ENCODE assay signal across 28 cellular contexts in the genomic region with DNA sequence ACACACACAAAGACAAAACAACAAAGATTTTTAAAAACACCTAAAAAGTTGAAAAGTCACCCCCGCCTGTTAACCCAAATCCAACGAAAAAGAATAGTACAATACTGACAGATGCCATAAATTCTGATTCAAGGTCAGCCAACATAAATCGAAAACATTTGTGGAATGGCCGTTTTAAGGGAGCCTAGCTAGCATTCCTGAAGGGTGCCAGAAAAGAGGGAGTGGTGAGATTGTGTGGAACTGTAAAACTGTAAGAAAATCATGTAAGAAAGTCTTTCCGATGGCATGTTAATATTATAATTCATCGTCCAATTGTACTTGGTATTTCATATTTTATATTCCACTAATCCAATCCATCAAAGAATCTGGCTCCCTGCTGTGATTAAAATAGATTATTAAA.
"Had no signal": no experiment of that assay in that cellular context is flagged by ENCODE, and none has a peak within 500 bp of the region (broad histone marks: within the 10 kb centered on the region; RNA-seq: fewer than 3 reads in every experiment).

No MANE protein-coding gene starts in this region.

- H3K27me3 ChIP-seq: body of pancreas, cardiac muscle cell, colonic mucosa, left lung, ovary, sigmoid colon, upper lobe of right lung had no signal

- H3K27ac ChIP-seq: body of pancreas, cardiac muscle cell, colonic mucosa, left lung, lower lobe of right lung, ovary, sigmoid colon, upper lobe of right lung had no signal

- H3K9me3 ChIP-seq: colonic mucosa, left lung, lower lobe of right lung, ovary, sigmoid colon, upper lobe of right lung had no signal

- H3K4me3 ChIP-seq: body of pancreas, cardiac muscle cell, colonic mucosa, left lung, lower lobe of right lung, ovary, sigmoid colon, smooth muscle cell, upper lobe of right lung had no signal

- H3K36me3 ChIP-seq: cardiac muscle cell, colonic mucosa, left lung, lower lobe of right lung, ovary, sigmoid colon, upper lobe of right lung had no signal

- H3K4me1 ChIP-seq: colonic mucosa, left lung, lower lobe of right lung had no signal

- DNase-seq: activated CD4-positive, alpha-beta T cell treated with anti-CD3 and anti-CD28 coated beads, Interleukin-2, amount 50 U/mL, for 1 hour; activated CD4-positive, CD25-positive, alpha-beta regulatory T cell treated with anti-CD3 and anti-CD28 coated beads, Interleukin-2, amount 50 U/mL, for 72 hours; activated CD8-positive, alpha-beta memory T cell treated with anti-CD3 and anti-CD28 coated beads, Interleukin-2, amount 10 ng/mL, durations not matched to agents 7 days and 5 days; activated CD8-positive, alpha-beta T cell treated with anti-CD3 and anti-CD28 coated beads, Interleukin-2, amount 10 ng/mL, durations not matched to agents 7 days and 5 days; activated T-cell treated with anti-CD3 and anti-CD28 coated beads, Interleukin-2, amount 50 U/mL, for 48 hours; aorta; body of pancreas; cerebellar nuclear complex; colonic mucosa; effector memory CD4-positive, alpha-beta T cell; erythroblast; left lung; lower lobe of right lung; mesendoderm; naive B cell; ovary; retina; sigmoid colon; stimulated activated CD4-positive, alpha-beta T cell treated with anti-CD3 and anti-CD28 coated beads, Interleukin-1b, Interleukin-23, amount 100 ng/mL, for 48 hours; stimulated activated CD4-positive, alpha-beta T cell treated with anti-CD3 and anti-CD28 coated beads, Interleukin-4, amount 100 ng/mL, for 4 hours; stimulated activated CD8-positive, alpha-beta memory T cell treated with anti-CD3 and anti-CD28 coated beads, Interleukin-4, amount 100 ng/mL, for 48 hours; stimulated activated naive CD8-positive, alpha-beta T cell treated with anti-CD3 and anti-CD28 coated beads, Interleukin-15, amount 100 ng/mL, for 72 hours; substantia nigra; T-helper 2 cell; upper lobe of right lung had no signal

- H3K4me2 ChIP-seq: smooth muscle cell had no signal

- FAIRE-seq: frontal cortex had no signal
